ENCODE assay signal across 9 cellular contexts in the genomic region with DNA sequence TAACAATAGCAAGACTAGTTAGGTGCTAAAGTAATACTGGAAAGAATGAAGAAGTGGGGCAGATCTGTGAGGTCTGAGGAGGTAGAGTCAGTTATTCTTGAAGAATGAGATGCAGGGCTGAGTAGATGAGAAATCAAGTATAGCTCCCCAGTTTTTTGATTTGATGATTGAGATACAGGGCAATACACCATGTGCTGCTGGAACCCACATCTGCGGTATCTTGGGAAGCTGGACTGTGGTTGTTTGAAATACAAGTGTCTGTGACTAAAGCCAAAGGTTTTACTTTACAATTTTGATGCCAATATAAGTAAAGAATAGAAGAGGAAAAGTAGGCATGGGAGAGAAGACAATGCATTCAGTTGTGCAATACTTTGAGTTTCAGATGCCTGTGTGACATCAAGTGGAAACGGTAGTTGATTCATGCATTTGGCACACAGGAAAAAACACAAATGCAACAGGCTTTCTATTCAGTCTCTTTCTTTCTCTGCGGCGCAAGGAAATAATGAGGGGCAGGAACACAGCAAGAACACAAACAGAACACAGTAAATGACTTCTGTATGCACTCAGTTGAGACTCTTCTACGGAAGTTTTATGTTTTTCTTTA.
A peak's percentile ranks its signal among the peaks of the same experiment; 100 is the strongest.
DNase-seq lines count a peak whose midpoint lies in the region; ATAC-seq and TF ChIP-seq lines count a peak whose summit lies in the region.
"Had no signal": no experiment of that assay in that cellular context is flagged by ENCODE, and none has a peak within 500 bp of the region (broad histone marks: within the 10 kb centered on the region; RNA-seq: fewer than 3 reads in every experiment).

No MANE protein-coding gene starts in this region.

- peak overlapping the region; percentile 50; the same call in 1 of the 2 replicates for H3K4me2 ChIP-seq in GM23338

- no peak overlapping the region for H2AFZ ChIP-seq in GM23338
- H2AFZ ChIP-seq: parathyroid adenoma had no signal

- H3K4me3 ChIP-seq in GM23338 = no peak overlapping the region
- H3K4me3 ChIP-seq in prostate gland = no peak overlapping the region
- peak overlapping the region in 5 of 59 donors; percentile 2 to 32 (median 20) for H3K4me3 ChIP-seq in dorsolateral prefrontal cortex

- no peak overlapping the region for H3K4me3 Mint-ChIP-seq in GM23338
- no peak overlapping the region for H3K4me3 Mint-ChIP-seq in endothelial cell (ENCODE audit: unreplicated experiment)
- no peak overlapping the region for H3K4me3 Mint-ChIP-seq in glutamatergic neuron (ENCODE audit: unreplicated experiment)

- H3K4me1 ChIP-seq in GM23338 (ENCODE audit: insufficient read depth) (peaks cover 28% of the 10 kb centered on the region), prostate gland (replicated peaks) (no peaks in the 10 kb centered on the region)

- H3K79me2 ChIP-seq in GM23338 (replicated peaks; ENCODE audit: insufficient read depth) = no peaks in the 10 kb centered on the region
- H3K79me2 ChIP-seq: parathyroid adenoma had no signal

- no peak for ATAC-seq in GM23338
- ATAC-seq in GM21528 (IDR thresholded peaks at IDR 0.05; ENCODE audit: low FRiP score, unreplicated experiment) = no peak

- H3K27ac Mint-ChIP-seq in GM23338 = peak overlapping the region; percentile 72
- peak overlapping the region; percentile 50 for H3K27ac Mint-ChIP-seq in endothelial cell (ENCODE audit: unreplicated experiment)
- no peak overlapping the region for H3K27ac Mint-ChIP-seq in glutamatergic neuron (ENCODE audit: unreplicated experiment)

- H4K20me1 ChIP-seq in GM23338 (replicated peaks; ENCODE audit: insufficient read depth) = no peaks in the 10 kb centered on the region

- H3F3A ChIP-seq in GM23338 (replicated peaks; ENCODE audit: low read depth) = no peaks in the 10 kb centered on the region

- H3K27me3 ChIP-seq in GM23338 (ENCODE audit: insufficient read depth) = no peaks in the 10 kb centered on the region
- no peaks in the 10 kb centered on the region for H3K27me3 ChIP-seq in prostate gland (replicated peaks; ENCODE audit: insufficient read depth)
- H3K27me3 ChIP-seq in dorsolateral prefrontal cortex = no peaks in the 10 kb centered on the region

- no peaks in the 10 kb centered on the region for H3K9me2 ChIP-seq in GM23338 (ENCODE audit: insufficient read depth)

- POLR2A ChIA-PET in RWPE1 (lab: Yijun Ruan, JAX; ENCODE audit: low non-redundant PET) = no interaction called here

- H3K36me3 ChIP-seq in GM23338 (ENCODE audit: insufficient read depth) (no peaks in the 10 kb centered on the region; the same call in 1 of the 2 replicates), prostate gland (no peaks in the 10 kb centered on the region)

- H3K27ac ChIP-seq in GM23338 (ENCODE audit: low read depth) = peak overlapping the region; percentile 79
- H3K27ac ChIP-seq in prostate gland = peak overlapping the region in 1 of 2 donors; percentile 15
- H3K27ac ChIP-seq in dorsolateral prefrontal cortex = no peak overlapping the region
- no peak overlapping the region for H3K27ac ChIP-seq in RWPE1
- H3K27ac ChIP-seq: parathyroid adenoma had no signal

- intact Hi-C loops in prostate gland (cut with DNase I) = no loop called here
- intact Hi-C loops in dorsolateral prefrontal cortex (cut with DNase I) = no loop called here

- WGBS in prostate gland = 37% methylated on average over 5 of the region's 5 CpGs

- no peaks in the 10 kb centered on the region for H3K27me3 Mint-ChIP-seq in GM23338 (ENCODE audit: insufficient read depth, low read depth, poor library complexity)
- H3K27me3 Mint-ChIP-seq in endothelial cell (ENCODE audit: unreplicated experiment) = peaks cover 2% of the 10 kb centered on the region
- peaks cover 2% of the 10 kb centered on the region for H3K27me3 Mint-ChIP-seq in glutamatergic neuron (ENCODE audit: unreplicated experiment)

- DNase-seq in GM23338 (ENCODE audit: low spot score) = no peak
- peak; percentile 40 for DNase-seq in NOMO-1 treated with DMSO at 0.1 percent for 48 hours (lab: John Stamatoyannopoulos, UW; ENCODE audit: unreplicated experiment)
- no peak for DNase-seq in endothelial cell (ENCODE audit: low spot score)
- peak; percentile 34 for DNase-seq in prostate gland (ENCODE audit: low spot score)
- DNase-seq in dorsolateral prefrontal cortex = no peak
- DNase-seq in glutamatergic neuron = no peak
- no peak for DNase-seq in RWPE1 (ENCODE audit: low spot score)

- H3K36me3 Mint-ChIP-seq in GM23338 (ENCODE audit: low read depth) (peaks cover 32% of the 10 kb centered on the region; the same call in 2 of the 3 replicates), endothelial cell (ENCODE audit: low read depth, unreplicated experiment) (peaks cover 12% of the 10 kb centered on the region), glutamatergic neuron (ENCODE audit: unreplicated experiment) (peaks cover 4% of the 10 kb centered on the region)

- CTCF ChIA-PET in RWPE1 (lab: Yijun Ruan, JAX) = no interaction called here

- peaks cover 22% of the 10 kb centered on the region for H3K9me3 Mint-ChIP-seq in GM23338
- H3K9me3 Mint-ChIP-seq in endothelial cell (ENCODE audit: unreplicated experiment) = peaks cover 6% of the 10 kb centered on the region
- no peaks in the 10 kb centered on the region for H3K9me3 Mint-ChIP-seq in glutamatergic neuron (ENCODE audit: unreplicated experiment)

- H3K4me1 Mint-ChIP-seq in GM23338 (peaks cover 32% of the 10 kb centered on the region), endothelial cell (ENCODE audit: unreplicated experiment) (peaks cover 21% of the 10 kb centered on the region), glutamatergic neuron (ENCODE audit: low read depth, unreplicated experiment) (peaks cover 2% of the 10 kb centered on the region)

- TF ChIP-seq CTCF in GM23338 (conservative IDR thresholded peaks at IDR 0.05; ENCODE audit: low read depth in 2 of 2) (no peak), endothelial cell (IDR thresholded peaks at IDR 0.05; ENCODE audit: unreplicated experiment) (no peak), prostate gland (IDR thresholded peaks at IDR 0.05) (no peak), dorsolateral prefrontal cortex (IDR thresholded peaks at IDR 0.05 in 54 of 56, conservative IDR thresholded peaks at IDR 0.05 in 2 of 56; ENCODE audit: low read depth in 1 of 56, partially characterized antibody in 56 of 56) (no peak), glutamatergic neuron (IDR thresholded peaks at IDR 0.05; ENCODE audit: partially characterized antibody, unreplicated experiment) (no peak), RWPE1 (conservative IDR thresholded peaks at IDR 0.05; ENCODE audit: low read depth) (no peak)

- H3K9me3 ChIP-seq in prostate gland = no peaks in the 10 kb centered on the region

- no peak for TF ChIP-seq POLR2A in prostate gland (IDR thresholded peaks at IDR 0.05)

TF ChIP-seq in GM23338, 12 proteins besides CTCF, POLR2A, EP300 and RAD21 (continues in another document):
- TF ChIP-seq EZH2 (IDR thresholded peaks at IDR 0.05; ENCODE audit: low read depth, unreplicated experiment) (no peak), NANOG (IDR thresholded peaks at IDR 0.05; ENCODE audit: borderline replicate concordance) (no peak)

Comparison
In these comparisons a context has a peak if more than half of its experiments do, and no peak if none do; other contexts are left out.
1. DNase-seq: peak in NOMO-1 treated with DMSO at 0.1 percent for 48 hours (single experiment) and prostate gland (single experiment); none in GM23338 (single experiment), endothelial cell (single experiment), dorsolateral prefrontal cortex (0 of 10), glutamatergic neuron (single experiment) and RWPE1 (single experiment).